ENCODE assay signal across 8 cellular contexts in genomic region chr21:42381347-42381984, GRCh38. TPM values are rescaled to one million over a fixed set of nuclear protein-coding genes. Genes with fewer than 3 reads are reported as not detected.
DNase-seq lines count a peak whose midpoint lies in the region; ATAC-seq and TF ChIP-seq lines count a peak whose summit lies in the region.

No MANE protein-coding gene starts in this region.

- peaks cover 5% of the 10 kb centered on the region for H3K27me3 Mint-ChIP-seq in neural progenitor cell (ENCODE audit: insufficient read depth, low read depth)

- H3K9me3 ChIP-seq in colonic mucosa (no peaks in the 10 kb centered on the region), neural progenitor cell (ENCODE audit: low read depth) (no peaks in the 10 kb centered on the region)

- H3K27ac Mint-ChIP-seq in neural progenitor cell: no peak overlapping the region

- H3K4me1 Mint-ChIP-seq in neural progenitor cell: no peaks in the 10 kb centered on the region

- H2AFZ ChIP-seq in neural progenitor cell (replicated peaks): no peak overlapping the region

- H3K36me3 ChIP-seq in colonic mucosa: no peaks in the 10 kb centered on the region
- no peaks in the 10 kb centered on the region for H3K36me3 ChIP-seq in neural progenitor cell

- H3K4me1 ChIP-seq in colonic mucosa: no peaks in the 10 kb centered on the region
- no peaks in the 10 kb centered on the region for H3K4me1 ChIP-seq in neural progenitor cell

- intact Hi-C loops in colonic mucosa (cut with DNase I): loop anchor here (2.0 to 5.0 kb wide), 2 partner anchors 66 to 73 kb away; no protein-coding TSS in a partner anchor

- H3F3A ChIP-seq in neural progenitor cell (ENCODE audit: low read depth): no peaks in the 10 kb centered on the region

- no peaks in the 10 kb centered on the region for H3K79me2 ChIP-seq in neural progenitor cell (ENCODE audit: low read depth)

- ATAC-seq in HG03175 (IDR thresholded peaks at IDR 0.05; ENCODE audit: unreplicated experiment) (no peak), GM19023 (IDR thresholded peaks at IDR 0.05; ENCODE audit: unreplicated experiment) (no peak)

- H3K27ac ChIP-seq in colonic mucosa (no peak overlapping the region), neural progenitor cell (no peak overlapping the region)

- no peak for TF ChIP-seq EP300 in Ishikawa (IDR thresholded peaks at IDR 0.05; ENCODE audit: borderline replicate concordance)

- H3K9ac ChIP-seq in colonic mucosa (ENCODE audit: low read depth in 2 of 2, low read length in 2 of 2) (no peak overlapping the region), neural progenitor cell (no peak overlapping the region)

- H3K4me2 ChIP-seq in neural progenitor cell: no peak overlapping the region

- H3K36me3 Mint-ChIP-seq in neural progenitor cell: no peaks in the 10 kb centered on the region

- peak; percentile 89 for TF ChIP-seq RAD21 in Ishikawa (IDR thresholded peaks at IDR 0.05; ENCODE audit: low read depth)

- H4K20me1 ChIP-seq in neural progenitor cell (ENCODE audit: low read depth): no peaks in the 10 kb centered on the region

- DNase-seq in DMS53 treated with DMSO at 0.1 percent for 48 hours (lab: John Stamatoyannopoulos, UW; ENCODE audit: unreplicated experiment) (peak; percentile 63), SW480 (ENCODE audit: low spot score) (peak; percentile 79), colonic mucosa (peak; percentile 85), neural progenitor cell (ENCODE audit: low spot score) (peak; percentile 67), COLO829 (ENCODE audit: low spot score) (no peak)

- H3K4me3 Mint-ChIP-seq in neural progenitor cell: no peak overlapping the region

- H3K27me3 ChIP-seq in colonic mucosa (no peaks in the 10 kb centered on the region), neural progenitor cell (no peaks in the 10 kb centered on the region)

- peaks cover 4% of the 10 kb centered on the region for H3K9me3 Mint-ChIP-seq in neural progenitor cell

- TF ChIP-seq CTCF in colonic mucosa (IDR thresholded peaks at IDR 0.05) (peak; percentile 84), neural progenitor cell (IDR thresholded peaks at IDR 0.05) (peak; percentile 69)

- H3K4me3 ChIP-seq in colonic mucosa: no peak overlapping the region
- H3K4me3 ChIP-seq in neural progenitor cell: no peak overlapping the region

TF ChIP-seq in Ishikawa, 13 proteins besides CTCF, POLR2A, EP300 and RAD21:
- TF ChIP-seq NFIC (IDR thresholded peaks at IDR 0.05): no peak
- no peak for TF ChIP-seq REST (IDR thresholded peaks at IDR 0.05; ENCODE audit: low read depth)
- TF ChIP-seq TCF12 (IDR thresholded peaks at IDR 0.05; ENCODE audit: low read depth): no peak
- TF ChIP-seq USF1 (IDR thresholded peaks at IDR 0.05): no peak
- no peak for TF ChIP-seq TAF1 (IDR thresholded peaks at IDR 0.05; ENCODE audit: low read depth)
- no peak for TF ChIP-seq FOXM1 (IDR thresholded peaks at IDR 0.05; ENCODE audit: borderline replicate concordance, low read depth)
- no peak for TF ChIP-seq EGR1 (IDR thresholded peaks at IDR 0.05)
- no peak for TF ChIP-seq YY1 (IDR thresholded peaks at IDR 0.05; ENCODE audit: low read depth)
- TF ChIP-seq MAX (IDR thresholded peaks at IDR 0.05): no peak
- TF ChIP-seq CEBPB (IDR thresholded peaks at IDR 0.05): no peak
- no peak for TF ChIP-seq ZBTB7A (IDR thresholded peaks at IDR 0.05; ENCODE audit: low read depth)
- TF ChIP-seq TEAD4 (IDR thresholded peaks at IDR 0.05): no peak
- TF ChIP-seq CREB1 (IDR thresholded peaks at IDR 0.05; ENCODE audit: low read depth): no peak

RNA-seq across cellular contexts. Expression of gene TMPRSS3, which starts 14.4 kb away (rescaled TPM):
- 1 to 10 TPM in 1 of 2 donors, under 1 TPM in 1; 0.82 to 1.2 TPM for total RNA-seq in colonic mucosa
- total RNA-seq in neural progenitor cell (ENCODE audit: low replicate concordance): not detected in 2 replicates

RNA-seq across cellular contexts. Expression of gene TFF1, which starts 15.1 kb away (rescaled TPM):
- total RNA-seq in colonic mucosa (100 to 1,000 TPM; 233 to 916 TPM), neural progenitor cell (ENCODE audit: low replicate concordance) (not detected in 2 replicates)

RNA-seq across cellular contexts. Expression of gene UBASH3A, which starts 22.2 kb away (rescaled TPM):
- total RNA-seq in colonic mucosa (1 to 10 TPM in 1 of 2 donors, under 1 TPM in 1; 0.93 to 1.5 TPM), neural progenitor cell (ENCODE audit: low replicate concordance) (not detected in 2 replicates)

RNA-seq across cellular contexts. Expression of gene TFF2, which starts 30.7 kb away (rescaled TPM):
- total RNA-seq in colonic mucosa (1 to 10 TPM; 2.3 to 2.5 TPM), neural progenitor cell (ENCODE audit: low replicate concordance) (not detected in 2 replicates)

Comparison
In these comparisons a context has a peak if more than half of its experiments do, and no peak if none do; other contexts are left out.
1. RNA of gene TFF1, which starts 15.1 kb away (total RNA-seq): 233 to 916 TPM in colonic mucosa; not detected in neural progenitor cell; every median in the first group is over 100 times any median in the second.